18 cellular contexts compared by ENCODE assay signal in the genomic region with DNA sequence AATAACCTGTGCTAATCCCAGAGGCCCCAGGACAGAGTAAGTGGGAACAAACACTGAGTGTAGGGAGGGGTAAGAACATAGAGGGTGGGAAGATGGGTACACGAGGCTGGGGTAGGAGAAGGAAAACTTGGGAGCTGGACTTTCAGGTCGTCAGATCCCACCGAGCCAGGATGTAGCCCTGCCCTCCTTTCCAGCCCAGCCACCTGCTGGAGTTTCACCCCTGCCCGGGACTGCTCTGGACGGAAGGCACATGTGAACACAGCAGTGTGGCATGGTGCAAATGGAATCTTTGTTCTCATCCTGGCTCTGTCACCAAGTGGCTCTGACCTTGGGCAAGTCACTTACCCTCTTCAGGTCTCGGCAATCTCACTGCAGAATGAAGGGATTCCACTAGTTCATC. TPM values are rescaled to one million over a fixed set of nuclear protein-coding genes. Genes with fewer than 3 reads are reported as not detected.
DNase-seq lines count a peak whose midpoint lies in the region; ATAC-seq and TF ChIP-seq lines count a peak whose summit lies in the region.
"Had no signal": no experiment of that assay in that cellular context is flagged by ENCODE, and none has a peak within 500 bp of the region (broad histone marks: within the 10 kb centered on the region; RNA-seq: fewer than 3 reads in every experiment).

No MANE protein-coding gene starts in this region.

- TF ChIP-seq CTCF in WTC11 (IDR thresholded peaks at IDR 0.05) (no peak), esophagus muscularis mucosa (IDR thresholded peaks at IDR 0.05) (no peak), lower lobe of right lung (IDR thresholded peaks at IDR 0.05) (no peak), testis (IDR thresholded peaks at IDR 0.05) (no peak), type B pancreatic cell (conservative IDR thresholded peaks at IDR 0.05) (no peak), PC-9 (conservative IDR thresholded peaks at IDR 0.05) (no peak)

- H3K9me2 ChIP-seq in PC-9 (ENCODE audit: insufficient read depth) = no peaks in the 10 kb centered on the region

- no peak for TF ChIP-seq POLR2A in esophagus muscularis mucosa (IDR thresholded peaks at IDR 0.05; ENCODE audit: low read depth)
- TF ChIP-seq POLR2A in testis (IDR thresholded peaks at IDR 0.05) = no peak

- no peaks in the 10 kb centered on the region for H3K9me3 ChIP-seq in esophagus muscularis mucosa
- H3K9me3 ChIP-seq in lower lobe of right lung = no peaks in the 10 kb centered on the region
- H3K9me3 ChIP-seq in testis = no peaks in the 10 kb centered on the region
- H3K9me3 ChIP-seq in PC-9 (ENCODE audit: insufficient read depth, low read depth) = no peaks in the 10 kb centered on the region
- H3K9me3 ChIP-seq: body of pancreas, Caco-2, neutrophil had no signal

- no peaks in the 10 kb centered on the region for H3K27me3 Mint-ChIP-seq in WTC11 (ENCODE audit: low read depth)
- no peaks in the 10 kb centered on the region for H3K27me3 Mint-ChIP-seq in type B pancreatic cell
- H3K27me3 Mint-ChIP-seq: activated CD4-positive, alpha-beta T cell treated with anti-CD3 and anti-CD28 coated beads, Interleukin-2, amount 10 ng/mL, durations not matched to agents 7 days and 5 days had no signal

- H3K4me1 ChIP-seq in esophagus muscularis mucosa = peaks cover 29 to 42% (median 37%) of the 10 kb centered on the region in 4 donors
- H3K4me1 ChIP-seq in lower lobe of right lung = peaks cover 35% of the 10 kb centered on the region
- peaks cover 28% of the 10 kb centered on the region for H3K4me1 ChIP-seq in testis
- H3K4me1 ChIP-seq in PC-9 (replicated peaks; ENCODE audit: insufficient read depth) = no peaks in the 10 kb centered on the region

- H3K4me1 Mint-ChIP-seq in WTC11 = peaks cover 19% of the 10 kb centered on the region
- peaks cover 31% of the 10 kb centered on the region for H3K4me1 Mint-ChIP-seq in type B pancreatic cell (ENCODE audit: unreplicated experiment)

- ATAC-seq in WTC11 (no peak), lower lobe of right lung (no peak)
- ATAC-seq: body of pancreas had no signal

- CTCF ChIA-PET in WTC11 (lab: Charles Lee) = interaction anchor here (0.5 to 1.8 kb wide), 6 partner anchors 42 to 151 kb away, joined by 3 to 6 read pairs (median 4); no protein-coding TSS in a partner anchor
- CTCF ChIA-PET in PC-9 (lab: Charles Lee) = no interaction called here

- H3K36me3 ChIP-seq in esophagus muscularis mucosa (peaks cover 0 to 91% (median 11%) of the 10 kb centered on the region in 4 donors), lower lobe of right lung (peaks cover 49% of the 10 kb centered on the region), testis (ENCODE audit: low read depth, missing control alignments) (no peaks in the 10 kb centered on the region), PC-9 (ENCODE audit: low read depth) (peaks cover 19% of the 10 kb centered on the region)

- H3K9me3 Mint-ChIP-seq in WTC11 = no peaks in the 10 kb centered on the region
- H3K9me3 Mint-ChIP-seq in type B pancreatic cell = no peaks in the 10 kb centered on the region
- H3K9me3 Mint-ChIP-seq: activated CD4-positive, alpha-beta T cell treated with anti-CD3 and anti-CD28 coated beads, Interleukin-2, amount 10 ng/mL, durations not matched to agents 7 days and 5 days; immature natural killer cell had no signal

- WGBS in esophagus muscularis mucosa = 81% methylated on average over 6 of the region's 6 CpGs
- 23 to 28% methylated on average over 6 of the region's 6 CpGs for WGBS in testis, 2 donors

- H3K27ac Mint-ChIP-seq in WTC11 (peak overlapping the region; percentile 60), type B pancreatic cell (no peak overlapping the region)
- H3K27ac Mint-ChIP-seq: activated CD4-positive, alpha-beta T cell treated with anti-CD3 and anti-CD28 coated beads, Interleukin-2, amount 10 ng/mL, durations not matched to agents 7 days and 5 days had no signal

- no peaks in the 10 kb centered on the region for H3K27me3 ChIP-seq in esophagus muscularis mucosa
- H3K27me3 ChIP-seq in lower lobe of right lung (ENCODE audit: low read depth) = no peaks in the 10 kb centered on the region
- H3K27me3 ChIP-seq in testis = no peaks in the 10 kb centered on the region
- H3K27me3 ChIP-seq in PC-9 (ENCODE audit: insufficient read depth, low read depth) = no peaks in the 10 kb centered on the region
- H3K27me3 ChIP-seq: body of pancreas had no signal

- no peak overlapping the region for H3K4me3 Mint-ChIP-seq in WTC11
- H3K4me3 Mint-ChIP-seq in type B pancreatic cell = no peak overlapping the region
- H3K4me3 Mint-ChIP-seq: activated CD4-positive, alpha-beta T cell treated with anti-CD3 and anti-CD28 coated beads, Interleukin-2, amount 10 ng/mL, durations not matched to agents 7 days and 5 days; immature natural killer cell had no signal

- POLR2A ChIA-PET in WTC11 (lab: Charles Lee) = no interaction called here
- POLR2A ChIA-PET in PC-9 (lab: Charles Lee; ENCODE audit: unreplicated experiment) = no interaction called here

- H3K27ac ChIP-seq in esophagus muscularis mucosa (replicated peaks in 1 of 4) = peak overlapping the region in 3 of 4 donors; percentile 54 to 61 (median 58)
- peak overlapping the region; percentile 49 for H3K27ac ChIP-seq in lower lobe of right lung
- peak overlapping the region; percentile 53 to 77 for H3K27ac ChIP-seq in testis
- H3K27ac ChIP-seq in PC-9 = no peak overlapping the region
- H3K27ac ChIP-seq: body of pancreas, neutrophil had no signal

- DNase-seq in WTC11 (ENCODE audit: low spot score) = no peak
- no peak for DNase-seq in esophagus muscularis mucosa (ENCODE audit: extremely low spot score)
- DNase-seq in lower lobe of right lung = no peak
- no peak for DNase-seq in testis
- no peak for DNase-seq in type B pancreatic cell (ENCODE audit: extremely low spot score, unreplicated experiment)
- no peak for DNase-seq in PC-9
- DNase-seq in activated T-cell treated with anti-CD3 and anti-CD28 coated beads for 4 hours = no peak
- DNase-seq: activated CD4-positive, alpha-beta T cell treated with anti-CD3 and anti-CD28 coated beads, Interleukin-2, amount 10 ng/mL, durations not matched to agents 7 days and 5 days; activated naive CD4-positive, alpha-beta T cell treated with anti-CD3 and anti-CD28 coated beads, Interleukin-2, amount 50 U/mL, for 16 hours; activated T-cell treated with anti-CD3 and anti-CD28 coated beads, Interleukin-2, amount 50 U/mL, for 1 hour; Caco-2; immature natural killer cell; KBM-7; NCI-H526 treated with DMSO at 0.1 percent for 48 hours; stimulated activated CD4-positive, alpha-beta T cell treated with anti-CD3 and anti-CD28 coated beads, Interleukin-4, amount 100 ng/mL, for 1 hour; SW 1271 had no signal

- peaks cover 42% of the 10 kb centered on the region for H3F3A ChIP-seq in PC-9 (ENCODE audit: insufficient read depth, low read depth)

- peaks cover 94% of the 10 kb centered on the region for H3K36me3 Mint-ChIP-seq in WTC11
- no peaks in the 10 kb centered on the region for H3K36me3 Mint-ChIP-seq in type B pancreatic cell
- H3K36me3 Mint-ChIP-seq: immature natural killer cell had no signal

- TF ChIP-seq EP300 in esophagus muscularis mucosa (IDR thresholded peaks at IDR 0.05) = no peak

- H3K79me2 ChIP-seq in PC-9 (ENCODE audit: low read depth) = 0 out of 2 replicates have a peak, but pooled peaks cover 3% of the 10 kb centered on the region

- intact Hi-C loops in esophagus muscularis mucosa (cut with DNase I) (no loop called here), lower lobe of right lung (cut with DNase I) (loop anchor here (10.0 kb wide), 1 partner anchor 151 kb away; no protein-coding TSS in a partner anchor), testis (cut with DNase I; ENCODE audit: low total_unique reads) (loop anchor here (10.0 kb wide), 1 partner anchor 399 kb away; no protein-coding TSS in a partner anchor), PC-9 (cut with micrococcal nuclease; ENCODE audit: unreplicated experiment) (no loop called here)

- H4K20me1 ChIP-seq in PC-9 (ENCODE audit: insufficient read depth) = peaks cover under 1% of the 10 kb centered on the region; the same call in 1 of the 2 replicates

- H3K4me3 ChIP-seq in esophagus muscularis mucosa = no peak overlapping the region
- H3K4me3 ChIP-seq in lower lobe of right lung = no peak overlapping the region
- H3K4me3 ChIP-seq in testis = no peak overlapping the region
- H3K4me3 ChIP-seq in PC-9 = no peak overlapping the region
- H3K4me3 ChIP-seq: body of pancreas had no signal

- no peak overlapping the region for H3K4me2 ChIP-seq in PC-9

- BruUV-seq in PC-9 (replicated peaks; lab: Mats Ljungman, UMichigan) = no TSS peak

- H2AFZ ChIP-seq in PC-9 = no peak overlapping the region

TF ChIP-seq in WTC11, 78 proteins besides CTCF, POLR2A, EP300 and RAD21 (continues in another document):
- no peak for TF ChIP-seq ZNF671 (CRISPR knock-in tag; IDR thresholded peaks at IDR 0.05)
- no peak for TF ChIP-seq ZNF317 (CRISPR knock-in tag; IDR thresholded peaks at IDR 0.05; ENCODE audit: borderline replicate concordance, low read depth)
- no peak for TF ChIP-seq HMGA2 (CRISPR knock-in tag; IDR thresholded peaks at IDR 0.05)
- no peak for TF ChIP-seq USF1 (CRISPR knock-in tag; IDR thresholded peaks at IDR 0.05)
- TF ChIP-seq ZNF121 (CRISPR knock-in tag; IDR thresholded peaks at IDR 0.05) = no peak
- TF ChIP-seq GTF2I (CRISPR knock-in tag; conservative IDR thresholded peaks at IDR 0.05) = no peak
- TF ChIP-seq FOXK1 (CRISPR knock-in tag; IDR thresholded peaks at IDR 0.05) = no peak
- TF ChIP-seq, protein P1, sequence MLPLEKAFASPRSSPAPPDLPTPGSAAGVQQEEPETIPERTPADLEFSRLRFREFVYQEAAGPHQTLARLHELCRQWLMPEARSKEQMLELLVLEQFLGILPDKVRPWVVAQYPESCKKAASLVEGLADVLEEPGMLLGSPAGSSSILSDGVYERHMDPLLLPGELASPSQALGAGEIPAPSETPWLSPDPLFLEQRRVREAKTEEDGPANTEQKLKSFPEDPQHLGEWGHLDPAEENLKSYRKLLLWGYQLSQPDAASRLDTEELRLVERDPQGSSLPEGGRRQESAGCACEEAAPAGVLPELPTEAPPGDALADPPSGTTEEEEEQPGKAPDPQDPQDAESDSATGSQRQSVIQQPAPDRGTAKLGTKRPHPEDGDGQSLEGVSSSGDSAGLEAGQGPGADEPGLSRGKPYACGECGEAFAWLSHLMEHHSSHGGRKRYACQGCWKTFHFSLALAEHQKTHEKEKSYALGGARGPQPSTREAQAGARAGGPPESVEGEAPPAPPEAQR (CRISPR knock-in tag; IDR thresholded peaks at IDR 0.05) = no peak

RNA-seq across cellular contexts. Expression of gene PODXL, which starts 52.8 kb away (rescaled TPM):
- total RNA-seq in WTC11 (2021) (483 to 623 TPM (median 614 TPM) in 3 replicates), esophagus muscularis mucosa (10 to 100 TPM; 24.5 to 40.3 (median 31.3) TPM), lower lobe of right lung (116 TPM), testis (10 to 100 TPM; 15.4 to 19.4 TPM), type B pancreatic cell (ENCODE audit: low replicate concordance) (25.5 and 44.1 TPM in 2 replicates), PC-9 (2021) (57.5 and 75.3 TPM in 2 replicates)
- 27.3 TPM for polyA plus RNA-seq in testis (ENCODE audit: insufficient read depth, low read depth, low replicate concordance)

Comparison
In these comparisons a context has a peak if more than half of its experiments do, and no peak if none do; other contexts are left out.
1. intact Hi-C loops: an anchor here in lower lobe of right lung (10.0 kb wide) and testis (10.0 kb wide); none called in esophagus muscularis mucosa and PC-9.